Comparison of ENCODE assay signal across 8 cellular contexts in the genomic region with DNA sequence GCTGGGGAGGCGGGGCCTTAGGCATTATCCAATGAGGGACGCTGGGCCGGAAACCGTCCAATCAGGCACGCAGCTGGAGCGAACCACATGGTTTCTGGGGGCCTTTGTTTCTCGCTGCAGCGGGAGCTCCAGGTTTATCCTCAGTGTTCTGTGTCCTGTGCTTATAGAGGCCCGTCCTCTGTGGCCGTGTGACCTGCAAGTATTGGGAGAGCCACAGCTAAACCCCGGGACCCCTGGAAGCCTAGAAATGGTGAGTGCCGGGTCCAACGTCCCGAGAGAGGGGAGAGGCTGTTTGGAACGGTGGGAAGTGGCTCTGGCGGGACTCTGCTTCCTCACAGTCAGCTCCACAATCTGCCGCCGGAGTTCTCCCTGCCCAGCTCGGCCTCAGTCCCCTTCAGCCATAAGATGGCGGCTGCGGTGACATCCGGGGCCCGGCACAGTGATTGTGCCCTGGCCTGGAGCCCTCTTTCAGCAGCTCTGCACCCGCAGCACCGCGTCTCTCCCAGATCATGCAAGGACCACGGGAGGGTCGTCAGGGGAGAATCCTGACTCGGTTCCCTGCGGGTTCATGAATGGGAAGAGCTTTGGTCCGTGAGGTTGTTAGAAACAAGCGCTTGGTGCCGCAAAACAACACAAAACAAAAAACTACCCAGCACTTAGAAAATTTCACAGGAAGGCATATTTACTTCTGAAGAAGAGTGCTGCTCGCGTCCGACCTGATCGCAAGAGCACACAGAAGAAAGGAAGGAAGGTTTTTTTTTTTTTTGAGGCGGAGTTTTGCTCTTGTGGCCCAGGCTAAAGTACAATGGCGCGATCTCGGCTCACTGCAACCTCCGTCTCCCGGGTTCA. TPM values are rescaled to one million over a fixed set of nuclear protein-coding genes. Genes with fewer than 3 reads are reported as not detected.
DNase-seq lines count a peak whose midpoint lies in the region; ATAC-seq and TF ChIP-seq lines count a peak whose summit lies in the region.

A gene (plus strand): TSS at position 133 of the 849 bp plus-strand sequence. CDS start 115 bp downstream, at position 248.

- no peaks in the 10 kb centered on the region for H3K27me3 ChIP-seq in osteoblast (ENCODE audit: insufficient read depth, low read length)
- H3K27me3 ChIP-seq in thoracic aorta (replicated peaks; ENCODE audit: insufficient read depth): no peaks in the 10 kb centered on the region

- peak within 1 kb of the TSS; percentile 98 for H3K27ac Mint-ChIP-seq in activated naive CD8-positive, alpha-beta T cell

- H3K36me3 ChIP-seq in osteoblast (ENCODE audit: insufficient read depth, low read length) (no peaks in the 10 kb centered on the region), thoracic aorta (no peaks in the 10 kb centered on the region)

- ATAC-seq in HG02571 (IDR thresholded peaks at IDR 0.05; ENCODE audit: unreplicated experiment) (peak; percentile 95), thoracic aorta (ENCODE audit: insufficient number of reproducible peaks, low FRiP score, low read depth) (peak; percentile 97)

- peak within 1 kb of the TSS; percentile 100 for H2AFZ ChIP-seq in osteoblast (ENCODE audit: low read length)

- no peaks in the 10 kb centered on the region for H4K20me1 ChIP-seq in osteoblast (ENCODE audit: insufficient read depth, low read length)

- peaks cover 33% of the 10 kb centered on the region for H3K4me1 Mint-ChIP-seq in activated naive CD8-positive, alpha-beta T cell (ENCODE audit: low read depth)

- peak within 1 kb of the TSS; percentile 93 for H3K4me2 ChIP-seq in osteoblast (ENCODE audit: insufficient read depth, low read length)

- H3K4me3 ChIP-seq in osteoblast (ENCODE audit: insufficient read depth, low read length) (peak within 1 kb of the TSS; percentile 94), thoracic aorta (peak within 1 kb of the TSS; percentile 71)

- H3K4me1 ChIP-seq in osteoblast (ENCODE audit: insufficient read depth, low read length) (peaks cover 4% of the 10 kb centered on the region), thoracic aorta (ENCODE audit: control insufficient read depth in 1 of 2, low read depth in 2 of 2) (peaks cover 20 to 23% of the 10 kb centered on the region in 2 donors)

- TF ChIP-seq CTCF in osteoblast (IDR thresholded peaks at IDR 0.05; ENCODE audit: extremely low read depth, low read depth, low read length): no peak
- no peak for TF ChIP-seq CTCF in thoracic aorta (IDR thresholded peaks at IDR 0.05)

- H3K9me3 ChIP-seq in osteoblast (ENCODE audit: low read depth, low read length): no peaks in the 10 kb centered on the region
- H3K9me3 ChIP-seq in thoracic aorta: no peaks in the 10 kb centered on the region

- peak within 1 kb of the TSS; percentile 100 for H3K4me3 Mint-ChIP-seq in activated naive CD8-positive, alpha-beta T cell

- no peaks in the 10 kb centered on the region for H3K9me3 Mint-ChIP-seq in activated naive CD8-positive, alpha-beta T cell (ENCODE audit: low read depth)

- H3K27me3 Mint-ChIP-seq in activated naive CD8-positive, alpha-beta T cell: no peaks in the 10 kb centered on the region

- intact Hi-C loops in head of caudate nucleus (cut with DNase I): loop anchor here (5.0 kb wide), 1 partner anchor 44 kb away; a partner anchor contains a TSS

- DNase-seq in GM04504 (ENCODE audit: low read depth) (peak; percentile 86), NCI-H1092 treated with DMSO at 0.1 percent for 48 hours (lab: John Stamatoyannopoulos, UW) (peak; percentile 93), SKM-1 treated with dmso at 0.1 percent for 144 hours (lab: John Stamatoyannopoulos, UW; ENCODE audit: unreplicated experiment) (peak; percentile 97), head of caudate nucleus (peak; percentile 94 to 99 (median 98)), osteoblast (ENCODE audit: insufficient read length, low spot score, missing footprints) (peak; percentile 98), thoracic aorta (ENCODE audit: low spot score) (peak; percentile 93)

- peaks cover 34% of the 10 kb centered on the region for H3K79me2 ChIP-seq in osteoblast (ENCODE audit: insufficient read depth, low read length)

- H3K27ac ChIP-seq in osteoblast (ENCODE audit: low read depth, low read length): peak within 1 kb of the TSS; percentile 83
- peak within 1 kb of the TSS; percentile 89 to 93 for H3K27ac ChIP-seq in thoracic aorta

- no peaks in the 10 kb centered on the region for H3K36me3 Mint-ChIP-seq in activated naive CD8-positive, alpha-beta T cell

RNA-seq across cellular contexts. Expression of the gene that starts here (rescaled TPM):
- total RNA-seq in osteoblast: 4.0 and 5.0 TPM in 2 replicates
- total RNA-seq in thoracic aorta: 1 to 10 TPM; 3.0 to 9.0 TPM

Comparison
In these comparisons a context has a peak if more than half of its experiments do, and no peak if none do; other contexts are left out.
1. Peak in every context shown above with its lines: DNase-seq, ATAC-seq, H3K4me3 ChIP-seq and H3K27ac ChIP-seq.